Comparison of ENCODE assay signal across 9 cellular contexts in the genomic region with DNA sequence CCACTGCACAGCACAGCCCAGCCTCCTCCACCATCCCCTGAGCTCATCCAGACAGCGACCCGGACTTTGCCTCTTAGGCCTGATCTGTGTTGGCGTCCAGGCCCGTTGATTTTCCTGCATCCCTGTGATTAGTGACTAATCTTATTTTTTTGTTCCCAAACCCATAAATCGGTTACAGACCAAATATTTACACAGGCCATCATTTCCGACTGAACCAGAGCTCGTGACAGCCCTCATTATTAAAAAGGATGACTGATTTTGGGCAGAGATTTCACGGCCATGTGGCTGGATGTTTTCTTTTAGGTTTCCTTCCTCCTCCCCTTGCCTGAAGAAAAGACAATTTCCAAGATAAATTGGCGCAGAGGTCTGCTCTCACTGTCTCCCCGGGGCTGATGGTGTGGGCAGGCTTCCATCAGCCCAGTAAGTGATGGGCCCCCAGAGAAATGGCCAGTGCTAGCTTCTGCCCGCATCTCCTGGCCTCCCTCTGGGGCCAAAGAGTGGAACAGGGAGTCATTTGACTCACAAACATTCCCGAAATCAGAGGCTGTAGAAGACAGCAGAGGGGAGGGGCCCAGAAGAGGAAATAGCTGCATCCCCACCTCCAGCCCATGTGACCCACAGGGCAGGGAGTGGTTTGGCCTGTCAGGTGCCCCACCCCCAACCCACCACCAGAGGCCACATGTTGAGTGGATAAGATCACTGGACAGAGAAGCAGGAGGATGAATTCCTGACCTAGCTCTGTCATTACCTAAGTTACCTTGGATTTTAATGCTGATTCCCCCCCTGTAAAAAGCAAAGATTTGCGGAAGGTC.
DNase-seq lines count a peak whose midpoint lies in the region; ATAC-seq, FAIRE-seq and TF ChIP-seq lines count a peak whose summit lies in the region.
"Had no signal": no experiment of that assay in that cellular context is flagged by ENCODE, and none has a peak within 500 bp of the region (broad histone marks: within the 10 kb centered on the region; RNA-seq: fewer than 3 reads in every experiment).

No MANE protein-coding gene starts in this region.

- H3K9me3 Mint-ChIP-seq in activated T-cell treated with anti-CD3 and anti-CD28 coated beads, Interleukin-2, amount 50 U/mL, for 24 hours: no peaks in the 10 kb centered on the region
- H3K9me3 Mint-ChIP-seq in activated CD8-positive, alpha-beta T cell treated with anti-CD3 and anti-CD28 coated beads for 36 hours: peaks cover 2% of the 10 kb centered on the region

- no peak overlapping the region for H3K9ac ChIP-seq in DND-41 (ENCODE audit: low read depth, low read length)

- DNase-seq in DND-41 (peak; percentile 10), NCI-H748 (lab: John Stamatoyannopoulos, UW; ENCODE audit: unreplicated experiment) (peak; percentile 74), epithelial cell of prostate (ENCODE audit: low read depth, low spot score) (peak; percentile 60), pancreas (peak; percentile 59 to 71 (median 66)), NCI-H2107 (lab: John Stamatoyannopoulos, UW) (no peak), cerebellar nuclear complex (lab: John Stamatoyannopoulos, UW) (no peak)
- DNase-seq in activated T-cell treated with anti-CD3 and anti-CD28 coated beads, Interleukin-2, amount 50 U/mL, for 24 hours: no peak
- no peak for DNase-seq in activated CD8-positive, alpha-beta T cell treated with anti-CD3 and anti-CD28 coated beads for 36 hours
- DNase-seq: lower lobe of right lung had no signal

- peaks cover 21% of the 10 kb centered on the region for H3K27me3 Mint-ChIP-seq in activated T-cell treated with anti-CD3 and anti-CD28 coated beads, Interleukin-2, amount 50 U/mL, for 24 hours
- peaks cover 5% of the 10 kb centered on the region for H3K27me3 Mint-ChIP-seq in activated CD8-positive, alpha-beta T cell treated with anti-CD3 and anti-CD28 coated beads for 36 hours

- H3K4me3 ChIP-seq in DND-41 (ENCODE audit: low read depth in 1 of 2, low read length in 2 of 2): no peak overlapping the region
- H3K4me3 ChIP-seq in pancreas: no peak overlapping the region
- H3K4me3 ChIP-seq: lower lobe of right lung had no signal

- H3K4me2 ChIP-seq in DND-41 (ENCODE audit: insufficient read depth, low read length): no peak overlapping the region

- H3K36me3 Mint-ChIP-seq in activated T-cell treated with anti-CD3 and anti-CD28 coated beads, Interleukin-2, amount 50 U/mL, for 24 hours (ENCODE audit: low read depth): no peaks in the 10 kb centered on the region
- H3K36me3 Mint-ChIP-seq in activated CD8-positive, alpha-beta T cell treated with anti-CD3 and anti-CD28 coated beads for 36 hours (ENCODE audit: low read depth): no peaks in the 10 kb centered on the region

- no peaks in the 10 kb centered on the region for H4K20me1 ChIP-seq in DND-41 (ENCODE audit: insufficient read depth, low read length)

- no peaks in the 10 kb centered on the region for H3K4me1 Mint-ChIP-seq in activated T-cell treated with anti-CD3 and anti-CD28 coated beads, Interleukin-2, amount 50 U/mL, for 24 hours (ENCODE audit: low read depth)
- no peaks in the 10 kb centered on the region for H3K4me1 Mint-ChIP-seq in activated CD8-positive, alpha-beta T cell treated with anti-CD3 and anti-CD28 coated beads for 36 hours (ENCODE audit: low read depth)

- H3K79me2 ChIP-seq in DND-41 (ENCODE audit: insufficient read depth, low read length): no peaks in the 10 kb centered on the region

- TF ChIP-seq CTCF in DND-41 (IDR thresholded peaks at IDR 0.05; ENCODE audit: borderline replicate concordance, extremely low read depth, low read length, poor library complexity, severe bottlenecking): no peak
- no peak for TF ChIP-seq CTCF in pancreas (IDR thresholded peaks at IDR 0.05)
- no peak for TF ChIP-seq CTCF in activated CD8-positive, alpha-beta T cell treated with anti-CD3 and anti-CD28 coated beads for 36 hours (IDR thresholded peaks at IDR 0.05)

- no peak overlapping the region for H3K27ac ChIP-seq in DND-41 (ENCODE audit: low read length)
- peak overlapping the region; percentile 88 for H3K27ac ChIP-seq in epithelial cell of prostate
- H3K27ac ChIP-seq in pancreas: peak overlapping the region; percentile 46 to 86 (median 71)
- H3K27ac ChIP-seq: lower lobe of right lung had no signal

- POLR2A ChIA-PET in activated CD8-positive, alpha-beta T cell treated with anti-CD3 and anti-CD28 coated beads for 36 hours (lab: Charles Lee): no interaction called here

- 43 to 44% methylated on average over 13 of the region's 13 CpGs for WGBS in pancreas, 2 donors

- H3K4me1 ChIP-seq in DND-41 (ENCODE audit: insufficient read depth, low read length): no peaks in the 10 kb centered on the region; the same call in 1 of the 2 replicates
- H3K4me1 ChIP-seq in pancreas: no peaks in the 10 kb centered on the region
- H3K4me1 ChIP-seq: lower lobe of right lung had no signal

- no peak for ATAC-seq in DND-41 (ENCODE audit: insufficient read depth, low read depth)
- peak; percentile 79 to 91 (median 90) for ATAC-seq in pancreas
- ATAC-seq in activated CD8-positive, alpha-beta T cell treated with anti-CD3 and anti-CD28 coated beads for 36 hours: no peak

- no peak overlapping the region for H3K27ac Mint-ChIP-seq in activated T-cell treated with anti-CD3 and anti-CD28 coated beads, Interleukin-2, amount 50 U/mL, for 24 hours
- no peak overlapping the region for H3K27ac Mint-ChIP-seq in activated CD8-positive, alpha-beta T cell treated with anti-CD3 and anti-CD28 coated beads for 36 hours

- peaks cover 4% of the 10 kb centered on the region for H3K27me3 ChIP-seq in DND-41 (ENCODE audit: insufficient read depth, low read length, poor library complexity)
- H3K27me3 ChIP-seq in pancreas: no peaks in the 10 kb centered on the region

- intact Hi-C loops in pancreas (cut with DNase I): no loop called here
- intact Hi-C loops in activated CD8-positive, alpha-beta T cell treated with anti-CD3 and anti-CD28 coated beads for 36 hours (cut with micrococcal nuclease): no loop called here

- H3K9me3 ChIP-seq in DND-41 (ENCODE audit: insufficient read depth, low read length, severe bottlenecking): no peaks in the 10 kb centered on the region
- no peaks in the 10 kb centered on the region for H3K9me3 ChIP-seq in pancreas
- H3K9me3 ChIP-seq: lower lobe of right lung had no signal

- H2AFZ ChIP-seq in DND-41 (ENCODE audit: low read depth, low read length): no peak overlapping the region

- no peak for FAIRE-seq in pancreas (lab: Jason Lieb, UNC)

- H3K36me3 ChIP-seq in DND-41 (ENCODE audit: insufficient read depth, low read length) (no peaks in the 10 kb centered on the region), pancreas (no peaks in the 10 kb centered on the region)
- H3K36me3 ChIP-seq: lower lobe of right lung had no signal

- H3K4me3 Mint-ChIP-seq in activated T-cell treated with anti-CD3 and anti-CD28 coated beads, Interleukin-2, amount 50 U/mL, for 24 hours: no peak overlapping the region
- H3K4me3 Mint-ChIP-seq in activated CD8-positive, alpha-beta T cell treated with anti-CD3 and anti-CD28 coated beads for 36 hours: no peak overlapping the region

- CTCF ChIA-PET in activated CD8-positive, alpha-beta T cell treated with anti-CD3 and anti-CD28 coated beads for 36 hours (lab: Charles Lee): no interaction called here

Comparison
In these comparisons a context has a peak if more than half of its experiments do, and no peak if none do; other contexts are left out.
1. ATAC-seq: peak in pancreas (4 of 4); none in DND-41 (single experiment) and activated CD8-positive, alpha-beta T cell treated with anti-CD3 and anti-CD28 coated beads for 36 hours (single experiment).
2. DNase-seq: peak in DND-41 (single experiment), NCI-H748 (single experiment), epithelial cell of prostate (single experiment) and pancreas (6 of 6); none in activated T-cell treated with anti-CD3 and anti-CD28 coated beads, Interleukin-2, amount 50 U/mL, for 24 hours (single experiment), activated CD8-positive, alpha-beta T cell treated with anti-CD3 and anti-CD28 coated beads for 36 hours (single experiment), NCI-H2107 (single experiment) and cerebellar nuclear complex (0 of 2).